Comparison of ENCODE assay signal across 8 cellular contexts in the genomic region with DNA sequence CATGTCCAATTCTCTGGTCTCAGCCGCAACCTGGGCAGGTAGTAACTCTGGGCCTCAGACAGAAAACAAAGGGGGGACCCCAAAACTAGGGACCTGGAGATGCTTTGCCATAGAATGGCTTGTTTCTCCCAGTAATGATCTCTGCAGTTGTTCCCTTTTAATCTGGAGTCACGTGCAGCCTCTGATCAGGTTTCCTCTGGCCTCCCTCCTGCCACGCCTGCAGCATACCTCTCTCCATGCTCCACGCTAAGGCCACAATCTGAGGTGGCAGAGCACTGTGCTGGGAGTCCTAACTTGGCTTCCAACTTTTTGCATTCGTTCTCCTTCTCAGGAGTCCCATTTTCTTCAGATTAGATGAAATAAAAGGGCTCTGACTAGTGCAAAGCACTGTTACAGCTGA. TPM values are rescaled to one million over a fixed set of nuclear protein-coding genes. Genes with fewer than 3 reads are reported as not detected.
DNase-seq lines count a peak whose midpoint lies in the region; ATAC-seq and TF ChIP-seq lines count a peak whose summit lies in the region.

No MANE protein-coding gene starts in this region.

- POLR2A ChIA-PET in naive thymus-derived CD4-positive, alpha-beta T cell (lab: Charles Lee), result interaction anchor here (0.6 to 2.5 kb wide), 4 partner anchors 15 to 164 kb away, joined by 3 to 14 read pairs (median 4); a partner anchor contains a TSS

- WGBS in H9 (ENCODE audit: extremely low coverage, insufficient read length, low lambda C conversion rate), result no CpG with 5 or more reads among the region's 5 CpGs

- H2AK5ac ChIP-seq in H9 (ENCODE audit: insufficient read length, low read length), result no peak overlapping the region

- H3K4me1 ChIP-seq in H9 (ENCODE audit: insufficient read depth, low read length), result peaks cover 3% of the 10 kb centered on the region
- H3K4me1 ChIP-seq in Peyer's patch, result peaks cover 6 to 32% (median 12%) of the 10 kb centered on the region in 4 donors
- peaks cover 18 to 26% of the 10 kb centered on the region in 2 donors for H3K4me1 ChIP-seq in naive thymus-derived CD4-positive, alpha-beta T cell (ENCODE audit: control insufficient read depth in 2 of 2, insufficient read depth in 2 of 2, low read length in 2 of 2)

- H3K4me3 Mint-ChIP-seq in H9, result peak overlapping the region; percentile 85 to 92
- H3K4me3 Mint-ChIP-seq in naive thymus-derived CD4-positive, alpha-beta T cell, result peak overlapping the region; percentile 86 to 98 (median 91)

- H2BK12ac ChIP-seq in H9 (ENCODE audit: insufficient read length, low read depth, low read length), result no peak overlapping the region

- H3K23me2 ChIP-seq in H9 (ENCODE audit: insufficient read length, low read depth, low read length, poor library complexity, severe bottlenecking), result peaks cover 14% of the 10 kb centered on the region

- DNase-seq in H9 (no peak), Peyer's patch (peak in 1 of 3 donors; percentile 54), epithelial cell of proximal tubule (ENCODE audit: low read depth) (no peak)
- DNase-seq in naive thymus-derived CD4-positive, alpha-beta T cell, result no peak
- no peak for DNase-seq in activated effector memory CD4-positive, alpha-beta T cell treated with anti-CD3 and anti-CD28 coated beads, Interleukin-2, amount 50 U/mL, for 16 hours

- H3K4me1 Mint-ChIP-seq in H9, result peaks cover 26 to 27% of the 10 kb centered on the region in 2 experiments
- peaks cover 23 to 57% (median 50%) of the 10 kb centered on the region in 7 donors for H3K4me1 Mint-ChIP-seq in naive thymus-derived CD4-positive, alpha-beta T cell

- H2BK120ac ChIP-seq in H9 (ENCODE audit: low read depth, low read length, poor library complexity, severe bottlenecking), result no peak overlapping the region

- TF ChIP-seq CTCF in H9 (conservative IDR thresholded peaks at IDR 0.05), result no peak
- no peak for TF ChIP-seq CTCF in Peyer's patch (IDR thresholded peaks at IDR 0.05)
- TF ChIP-seq CTCF in epithelial cell of proximal tubule (conservative IDR thresholded peaks at IDR 0.05; ENCODE audit: low read depth, low read length), result no peak

- intact Hi-C loops in naive thymus-derived CD4-positive, alpha-beta T cell (cut with micrococcal nuclease), result loop anchor here (1.0 to 10.0 kb wide), 6 partner anchors 15 to 1882 kb away; a partner anchor contains a TSS

- H4K91ac ChIP-seq in H9 (ENCODE audit: insufficient read length, low read depth, low read length), result no peak overlapping the region

- no peaks in the 10 kb centered on the region; the same call in none of the 2 replicates for H3K27me3 Mint-ChIP-seq in H9 (ENCODE audit: low read depth)
- H3K27me3 Mint-ChIP-seq in naive thymus-derived CD4-positive, alpha-beta T cell, result no peaks in the 10 kb centered on the region

- no peak overlapping the region for H3K4ac ChIP-seq in H9 (ENCODE audit: low read depth, low read length)

- no peak overlapping the region for H2BK5ac ChIP-seq in H9 (ENCODE audit: insufficient read length, low read length)

- H3K4me2 ChIP-seq in H9 (ENCODE audit: insufficient read depth, insufficient read length, low read length), result peak overlapping the region; percentile 77

- H3K23ac ChIP-seq in H9 (ENCODE audit: insufficient read length, low read depth, low read length), result no peak overlapping the region

- no peak overlapping the region for H2BK15ac ChIP-seq in H9 (ENCODE audit: low read depth, low read length)

- CTCF ChIA-PET in naive thymus-derived CD4-positive, alpha-beta T cell (lab: Charles Lee), result interaction anchor here (1.5 kb wide), 1 partner anchor 13 kb away, joined by 5 read pairs; no protein-coding TSS in a partner anchor

- H3K9me3 Mint-ChIP-seq in H9, result no peaks in the 10 kb centered on the region
- peaks cover 0 to 2% (median 0%) of the 10 kb centered on the region in 11 donors for H3K9me3 Mint-ChIP-seq in naive thymus-derived CD4-positive, alpha-beta T cell

- no peak overlapping the region for H2AFZ ChIP-seq in H9 (ENCODE audit: low read length)

- no peak overlapping the region for H3K56ac ChIP-seq in H9 (ENCODE audit: insufficient read length, low read depth, low read length)

- no peak overlapping the region for H4K8ac ChIP-seq in H9 (replicated peaks; ENCODE audit: insufficient read length, low read depth, low read length)

- no peak overlapping the region for H4K5ac ChIP-seq in H9 (ENCODE audit: insufficient read length, low read depth, low read length)

- no peak overlapping the region for H2BK20ac ChIP-seq in H9 (ENCODE audit: low read depth, low read length, poor library complexity, severe bottlenecking)

- H3K4me3 ChIP-seq in Peyer's patch (peak overlapping the region; percentile 72 to 94 (median 84)), epithelial cell of proximal tubule (ENCODE audit: low read depth, low read length) (peak overlapping the region; percentile 86)
- H3K4me3 ChIP-seq in naive thymus-derived CD4-positive, alpha-beta T cell (ENCODE audit: low read length), result peak overlapping the region; percentile 68

- H3K27me3 ChIP-seq in H9 (ENCODE audit: insufficient read depth, low read length) (no peaks in the 10 kb centered on the region), Peyer's patch (no peaks in the 10 kb centered on the region)
- no peaks in the 10 kb centered on the region for H3K27me3 ChIP-seq in naive thymus-derived CD4-positive, alpha-beta T cell (ENCODE audit: control insufficient read depth in 2 of 2, insufficient read depth in 2 of 2, low read length in 2 of 2)

- peak overlapping the region in 1 of 3 experiments; percentile 87; a peak in 2 of 7 replicates for H3K27ac Mint-ChIP-seq in H9
- peak overlapping the region; percentile 79 to 96 (median 93) for H3K27ac Mint-ChIP-seq in naive thymus-derived CD4-positive, alpha-beta T cell

- H3K9ac ChIP-seq in H9 (ENCODE audit: extremely low read depth, insufficient read length, low read length), result peak overlapping the region; percentile 85

- H4K20me1 ChIP-seq in H9 (ENCODE audit: control insufficient read depth, insufficient read depth, insufficient read length), result no peaks in the 10 kb centered on the region

- H3K9me3 ChIP-seq in H9 (ENCODE audit: control insufficient read depth, low read depth, low read length), result no peaks in the 10 kb centered on the region
- H3K9me3 ChIP-seq in Peyer's patch, result no peaks in the 10 kb centered on the region
- H3K9me3 ChIP-seq in naive thymus-derived CD4-positive, alpha-beta T cell (ENCODE audit: control insufficient read depth in 2 of 3, low read length in 3 of 3), result no peaks in the 10 kb centered on the region

- no peak overlapping the region for H3K18ac ChIP-seq in H9 (ENCODE audit: insufficient read length, low read depth, low read length)

- H3K14ac ChIP-seq in H9 (ENCODE audit: insufficient read depth, low read length), result no peak overlapping the region

- H3K36me3 ChIP-seq in Peyer's patch, result peaks cover 0 to 37% (median 0%) of the 10 kb centered on the region in 3 donors
- H3K36me3 ChIP-seq in naive thymus-derived CD4-positive, alpha-beta T cell (ENCODE audit: control insufficient read depth in 2 of 3, insufficient read depth in 3 of 3, low read length in 3 of 3), result peaks cover 9 to 37% (median 16%) of the 10 kb centered on the region in 3 experiments

- no peaks in the 10 kb centered on the region for H3K79me1 ChIP-seq in H9 (ENCODE audit: insufficient read depth, low read depth, low read length, poor library complexity, severe bottlenecking)

- peaks cover 44 to 60% (median 54%) of the 10 kb centered on the region in 3 experiments for H3K36me3 Mint-ChIP-seq in H9 (ENCODE audit: insufficient read depth in 1 of 3, low read depth in 3 of 3)
- H3K36me3 Mint-ChIP-seq in naive thymus-derived CD4-positive, alpha-beta T cell, result peaks cover 4 to 31% (median 20%) of the 10 kb centered on the region in 5 donors

- H3K27ac ChIP-seq in H9 (ENCODE audit: insufficient read length, low read depth, low read length), result no peak overlapping the region
- peak overlapping the region in 3 of 4 donors; percentile 85 to 90 (median 86) for H3K27ac ChIP-seq in Peyer's patch
- H3K27ac ChIP-seq in naive thymus-derived CD4-positive, alpha-beta T cell (ENCODE audit: low read depth, low read length), result peak overlapping the region; percentile 89

- H3K79me2 ChIP-seq in H9 (ENCODE audit: insufficient read depth, low read length), result peaks cover 32% of the 10 kb centered on the region; the same call in 1 of the 2 replicates

- ATAC-seq in naive thymus-derived CD4-positive, alpha-beta T cell, result no peak
- no peak for ATAC-seq in GM21717 (IDR thresholded peaks at IDR 0.05; ENCODE audit: unreplicated experiment)
- ATAC-seq in HG03175 (IDR thresholded peaks at IDR 0.05; ENCODE audit: unreplicated experiment), result no peak
- ATAC-seq in GM21529 (IDR thresholded peaks at IDR 0.05; ENCODE audit: unreplicated experiment), result no peak

- no peak overlapping the region for H3T11ph ChIP-seq in H9 (ENCODE audit: low read length)

- no peak for TF ChIP-seq POLR2A in Peyer's patch (IDR thresholded peaks at IDR 0.05)

RNA-seq across cellular contexts. Expression of a gene that starts 1.9 kb away (rescaled TPM):
- 368 and 377 TPM in 2 replicates for total RNA-seq in H9 (2021)
- total RNA-seq in Peyer's patch, result 100 to 1,000 TPM; 110 to 177 (median 141) TPM
- 141 and 169 TPM in 2 replicates for total RNA-seq in epithelial cell of proximal tubule
- total RNA-seq in naive thymus-derived CD4-positive, alpha-beta T cell, result 100 to 1,000 TPM; 194 to 344 (median 278) TPM
- polyA plus RNA-seq in naive thymus-derived CD4-positive, alpha-beta T cell, result 10 to 100 TPM; 39.9 to 41.6 TPM
